ENCODE assay signal across 27 cellular contexts in genomic region chr1:5725855-5726585, GRCh38.
"Had no signal": no experiment of that assay in that cellular context is flagged by ENCODE, and none has a peak within 500 bp of the region (broad histone marks: within the 10 kb centered on the region; RNA-seq: fewer than 3 reads in every experiment).

No MANE protein-coding gene starts in this region.

- DNase-seq: activated CD4-positive, alpha-beta T cell treated with anti-CD3 and anti-CD28 coated beads for 4 hours; activated CD4-positive, alpha-beta T cell treated with anti-CD3 and anti-CD28 coated beads, Interleukin-2, amount 50 U/mL, for 48 hours; activated CD4-positive, CD25-positive, alpha-beta regulatory T cell; activated CD8-positive, alpha-beta memory T cell treated with anti-CD3 and anti-CD28 coated beads, Interleukin-2, amount 50 U/mL, for 48 hours; activated naive CD4-positive, alpha-beta T cell treated with anti-CD3 and anti-CD28 coated beads for 36 hours; activated T-cell treated with anti-CD3 and anti-CD28 coated beads, Interleukin-2, amount 50 U/mL, for 4 hours; amniotic stem cell; cerebellar nuclear complex; cortex of kidney; endodermal cell; esophagus squamous epithelium; gastrocnemius medialis; hippocampal formation; mesenchymal stem cell; mucosa of descending colon; stimulated activated CD4-positive, alpha-beta T cell treated with anti-CD3 and anti-CD28 coated beads, Interleukin-2, amount 100 ng/mL, for 24 hours; stimulated activated naive B cell treated with anti-CD40 and anti-IgM and Interleukin-4, amounts not matched to agents 10 μg/mL and 1 μg/mL and 100 μg/mL, for 72 hours; T-helper 9 cell; testis; trophoblast cell had no signal

- ATAC-seq: activated T-cell treated with anti-CD3 and anti-CD28 coated beads, Interleukin-2, amount 50 U/mL, for 4 hours; gastrocnemius medialis; mucosa of descending colon; stimulated activated naive B cell treated with anti-CD40 and anti-IgM and Interleukin-4, amounts not matched to agents 10 μg/mL and 1 μg/mL and 100 μg/mL, for 72 hours had no signal

- H3K4me3 Mint-ChIP-seq: activated naive CD4-positive, alpha-beta T cell treated with anti-CD3 and anti-CD28 coated beads for 36 hours; activated naive CD8-positive, alpha-beta T cell treated with anti-CD3 and anti-CD28 coated beads, Interleukin-2, amount 10 ng/mL, durations not matched to agents 7 days and 5 days; activated T-cell treated with anti-CD3 and anti-CD28 coated beads, Interleukin-2, amount 50 U/mL, for 4 hours; endodermal cell; stimulated activated naive B cell treated with anti-CD40 and anti-IgM and Interleukin-4, amounts not matched to agents 10 μg/mL and 1 μg/mL and 100 μg/mL, for 72 hours had no signal

- H3K9me3 ChIP-seq: breast epithelium, esophagus squamous epithelium, gastrocnemius medialis, mucosa of descending colon, ovary, prostate gland, testis, vagina had no signal

- H3K9me3 Mint-ChIP-seq: activated naive CD4-positive, alpha-beta T cell treated with anti-CD3 and anti-CD28 coated beads for 36 hours; activated naive CD8-positive, alpha-beta T cell treated with anti-CD3 and anti-CD28 coated beads, Interleukin-2, amount 10 ng/mL, durations not matched to agents 7 days and 5 days; activated T-cell treated with anti-CD3 and anti-CD28 coated beads, Interleukin-2, amount 50 U/mL, for 4 hours; activated T-helper 2 cell treated with anti-CD3 and anti-CD28 coated beads, Interferon-gamma antibody, Interleukin-2, Interleukin-4, amounts not matched to agents 10 μg/mL and 5 μg/mL and 100 μg/mL, durations not matched to agents 14 hours and 24 hours and 36 hours; endodermal cell had no signal

- H3K36me3 ChIP-seq: breast epithelium, esophagus squamous epithelium, gastrocnemius medialis, ovary, prostate gland, vagina had no signal

- H3K27ac Mint-ChIP-seq: activated naive CD4-positive, alpha-beta T cell treated with anti-CD3 and anti-CD28 coated beads for 36 hours; activated naive CD8-positive, alpha-beta T cell treated with anti-CD3 and anti-CD28 coated beads, Interleukin-2, amount 10 ng/mL, durations not matched to agents 7 days and 5 days; activated T-helper 2 cell treated with anti-CD3 and anti-CD28 coated beads, Interferon-gamma antibody, Interleukin-2, Interleukin-4, amounts not matched to agents 10 μg/mL and 5 μg/mL and 100 μg/mL, durations not matched to agents 14 hours and 24 hours and 36 hours; endodermal cell; stimulated activated naive B cell treated with anti-CD40 and anti-IgM and Interleukin-4, amounts not matched to agents 10 μg/mL and 1 μg/mL and 100 μg/mL, for 72 hours had no signal

- H3K4me3 ChIP-seq: breast epithelium, esophagus squamous epithelium, gastrocnemius medialis, mucosa of descending colon, ovary, prostate gland, skin epidermis, testis, vagina had no signal

- H3K4me1 ChIP-seq: breast epithelium, gastrocnemius medialis, testis, vagina had no signal

- H3K36me3 Mint-ChIP-seq: activated naive CD8-positive, alpha-beta T cell treated with anti-CD3 and anti-CD28 coated beads, Interleukin-2, amount 10 ng/mL, durations not matched to agents 7 days and 5 days; stimulated activated naive B cell treated with anti-CD40 and anti-IgM and Interleukin-4, amounts not matched to agents 10 μg/mL and 1 μg/mL and 100 μg/mL, for 72 hours had no signal

- H3K27ac ChIP-seq: breast epithelium, esophagus squamous epithelium, gastrocnemius medialis, ovary, skin epidermis, testis, vagina had no signal

- H3K27me3 ChIP-seq: ovary, testis, vagina had no signal

- H3K4me1 Mint-ChIP-seq: activated naive CD8-positive, alpha-beta T cell treated with anti-CD3 and anti-CD28 coated beads, Interleukin-2, amount 10 ng/mL, durations not matched to agents 7 days and 5 days; stimulated activated naive B cell treated with anti-CD40 and anti-IgM and Interleukin-4, amounts not matched to agents 10 μg/mL and 1 μg/mL and 100 μg/mL, for 72 hours had no signal
